22 cellular contexts compared by ENCODE assay signal in the genomic region with DNA sequence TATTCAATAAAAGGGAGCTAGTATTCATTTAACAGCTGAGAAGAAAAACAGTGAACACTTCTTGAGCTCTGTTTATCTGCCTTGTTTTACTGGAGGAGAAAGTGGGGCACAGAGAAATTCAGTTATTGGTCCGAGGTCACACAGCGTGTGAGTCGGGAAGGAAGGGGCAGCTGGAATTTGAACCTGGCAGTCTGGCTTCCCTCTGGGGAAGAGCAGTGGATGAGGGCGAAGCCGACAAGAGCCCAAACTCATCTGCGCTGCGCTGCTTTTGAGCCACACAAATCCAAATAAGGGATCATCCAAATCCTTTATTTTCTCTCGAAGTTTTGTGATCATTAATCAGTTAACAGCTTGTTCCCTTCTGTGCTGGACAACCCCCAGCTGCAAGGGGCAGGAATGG. TPM values are rescaled to one million over a fixed set of nuclear protein-coding genes. Genes with fewer than 3 reads are reported as not detected.
A peak's percentile ranks its signal among the peaks of the same experiment; 100 is the strongest.
DNase-seq lines count a peak whose midpoint lies in the region; ATAC-seq and TF ChIP-seq lines count a peak whose summit lies in the region.
"Had no signal": no experiment of that assay in that cellular context is flagged by ENCODE, and none has a peak within 500 bp of the region (broad histone marks: within the 10 kb centered on the region; RNA-seq: fewer than 3 reads in every experiment).

No MANE protein-coding gene starts in this region.

- no peaks in the 10 kb centered on the region for H3K9me3 ChIP-seq in left ventricle myocardium inferior (replicated peaks)
- H3K9me3 ChIP-seq: SK-N-SH had no signal

- H3K4me3 ChIP-seq in left ventricle myocardium inferior = no peak overlapping the region

- H3K36me3 ChIP-seq in left ventricle myocardium inferior = no peaks in the 10 kb centered on the region

- DNase-seq in left ventricle myocardium inferior (no peak), Right ventricle myocardium superior (no peak), KBM-7 (no peak), MCF 10A (ENCODE audit: unreplicated experiment) (no peak), SW480 (ENCODE audit: low spot score) (no peak)
- no peak for DNase-seq in naive thymus-derived CD8-positive, alpha-beta T cell
- DNase-seq: DMS79 treated with DMSO at 0.1 percent for 48 hours; H7; IMR-90; NCI-H1694; NCI-H2081; NCI-H2171; NCI-H345; NCI-H524; NCI-H774; NK-92 treated with Interleukin-12 subunit alpha and Interleukin-12 subunit beta, amount 100 ng/mL, for 24 hours; SIG-M5 had no signal

- H3K4me1 Mint-ChIP-seq in activated T-helper 17 cell treated with anti-CD3 and anti-CD28 coated beads, Interleukin-2, amount 50 U/mL, for 72 hours = peaks cover 30% of the 10 kb centered on the region
- H3K4me1 Mint-ChIP-seq in naive thymus-derived CD8-positive, alpha-beta T cell = peaks cover 19 to 38% (median 32%) of the 10 kb centered on the region in 4 donors
- H3K4me1 Mint-ChIP-seq in MCF 10A (ENCODE audit: insufficient read depth, unreplicated experiment) = peaks cover 8% of the 10 kb centered on the region

- peak overlapping the region; percentile 54 for H3K27ac Mint-ChIP-seq in activated T-helper 17 cell treated with anti-CD3 and anti-CD28 coated beads, Interleukin-2, amount 50 U/mL, for 72 hours
- H3K27ac Mint-ChIP-seq in naive thymus-derived CD8-positive, alpha-beta T cell = peak overlapping the region in 6 of 10 donors; percentile 15 to 76 (median 36)
- no peak overlapping the region for H3K27ac Mint-ChIP-seq in MCF 10A (ENCODE audit: low read depth, unreplicated experiment)

- H3K27me3 ChIP-seq in left ventricle myocardium inferior (ENCODE audit: low read depth) = no peaks in the 10 kb centered on the region

- no peaks in the 10 kb centered on the region for H3K9me3 Mint-ChIP-seq in activated T-helper 17 cell treated with anti-CD3 and anti-CD28 coated beads, Interleukin-2, amount 50 U/mL, for 72 hours
- H3K9me3 Mint-ChIP-seq in naive thymus-derived CD8-positive, alpha-beta T cell = no peaks in the 10 kb centered on the region
- no peaks in the 10 kb centered on the region for H3K9me3 Mint-ChIP-seq in MCF 10A (ENCODE audit: unreplicated experiment)

- H3K36me3 Mint-ChIP-seq in activated T-helper 17 cell treated with anti-CD3 and anti-CD28 coated beads, Interleukin-2, amount 50 U/mL, for 72 hours (ENCODE audit: low read depth) = peaks cover 47% of the 10 kb centered on the region
- H3K36me3 Mint-ChIP-seq in naive thymus-derived CD8-positive, alpha-beta T cell = peaks cover 0 to 3% (median 0%) of the 10 kb centered on the region in 3 donors
- peaks cover 15% of the 10 kb centered on the region for H3K36me3 Mint-ChIP-seq in MCF 10A (ENCODE audit: insufficient read depth, unreplicated experiment)

- H3K27me3 Mint-ChIP-seq in activated T-helper 17 cell treated with anti-CD3 and anti-CD28 coated beads, Interleukin-2, amount 50 U/mL, for 72 hours = no peaks in the 10 kb centered on the region
- no peaks in the 10 kb centered on the region for H3K27me3 Mint-ChIP-seq in naive thymus-derived CD8-positive, alpha-beta T cell
- H3K27me3 Mint-ChIP-seq in MCF 10A (ENCODE audit: insufficient read depth, unreplicated experiment) = no peaks in the 10 kb centered on the region

- no peak for ATAC-seq in Right ventricle myocardium superior (ENCODE audit: poor library complexity)
- ATAC-seq in activated T-helper 17 cell treated with anti-CD3 and anti-CD28 coated beads, Interleukin-2, amount 50 U/mL, for 72 hours (replicated peaks) = no peak
- no peak for ATAC-seq in naive thymus-derived CD8-positive, alpha-beta T cell

- BruUV-seq in MCF 10A (replicated peaks; lab: Mats Ljungman, UMichigan) = no TSS peak

- in situ Hi-C loops in KBM-7 (cut with MboI; ENCODE audit: low pct_unique_long_range_greater_than_20kb, low sequenced_read_pairs) = no loop called here

- peak overlapping the region; percentile 62 for H3K27ac ChIP-seq in left ventricle myocardium inferior (replicated peaks)
- H3K27ac ChIP-seq: HL-60, RWPE1 had no signal

- POLR2A ChIA-PET in naive thymus-derived CD8-positive, alpha-beta T cell (lab: Charles Lee) = interaction anchor here (0.9 to 1.6 kb wide), 2 partner anchors 23 kb away, joined by 3 to 4 read pairs; a partner anchor contains a TSS
- POLR2A ChIA-PET in MCF 10A (lab: Yijun Ruan, JAX) = interaction anchor here (0.7 kb wide), 1 partner anchor 158 kb away, joined by 3 read pairs; no protein-coding TSS in a partner anchor

- H3K4me1 ChIP-seq in left ventricle myocardium inferior = peaks cover 68% of the 10 kb centered on the region

- intact Hi-C loops in left ventricle myocardium inferior (cut with micrococcal nuclease) = no loop called here
- intact Hi-C loops in Right ventricle myocardium superior (cut with DNase I) = no loop called here
- intact Hi-C loops in MCF 10A (cut with micrococcal nuclease) = no loop called here

- CTCF ChIA-PET in MCF 10A (lab: Yijun Ruan, JAX) = interaction anchor here (0.7 kb wide), 1 partner anchor 12 kb away, joined by 3 read pairs; no protein-coding TSS in a partner anchor

- no peak overlapping the region for H3K4me3 Mint-ChIP-seq in activated T-helper 17 cell treated with anti-CD3 and anti-CD28 coated beads, Interleukin-2, amount 50 U/mL, for 72 hours
- no peak overlapping the region for H3K4me3 Mint-ChIP-seq in naive thymus-derived CD8-positive, alpha-beta T cell
- no peak overlapping the region for H3K4me3 Mint-ChIP-seq in MCF 10A (ENCODE audit: unreplicated experiment)
- H3K4me3 Mint-ChIP-seq: CD14-positive monocyte had no signal

- TF ChIP-seq CTCF in left ventricle myocardium inferior (IDR thresholded peaks at IDR 0.05; ENCODE audit: borderline replicate concordance) = no peak
- TF ChIP-seq CTCF in MCF 10A (IDR thresholded peaks at IDR 0.05; ENCODE audit: unreplicated experiment) = no peak

RNA-seq across cellular contexts. Expression of a gene that starts 23.7 kb away (rescaled TPM):
- total RNA-seq in left ventricle myocardium inferior (14.1 TPM), Right ventricle myocardium superior (24.7 TPM), MCF 10A (2022) (15.8 and 17.8 TPM in 2 replicates)
- total RNA-seq in activated T-helper 17 cell treated with anti-CD3 and anti-CD28 coated beads, Interleukin-2, amount 50 U/mL, for 72 hours = 100 to 1,000 TPM; 157 to 310 TPM
- 10 to 100 TPM; 75.0 to 79.4 TPM for total RNA-seq in naive thymus-derived CD8-positive, alpha-beta T cell
- polyA plus RNA-seq in naive thymus-derived CD8-positive, alpha-beta T cell = 1 to 10 TPM; 1.6 to 7.1 (median 4.8) TPM
